In the genomic region with DNA sequence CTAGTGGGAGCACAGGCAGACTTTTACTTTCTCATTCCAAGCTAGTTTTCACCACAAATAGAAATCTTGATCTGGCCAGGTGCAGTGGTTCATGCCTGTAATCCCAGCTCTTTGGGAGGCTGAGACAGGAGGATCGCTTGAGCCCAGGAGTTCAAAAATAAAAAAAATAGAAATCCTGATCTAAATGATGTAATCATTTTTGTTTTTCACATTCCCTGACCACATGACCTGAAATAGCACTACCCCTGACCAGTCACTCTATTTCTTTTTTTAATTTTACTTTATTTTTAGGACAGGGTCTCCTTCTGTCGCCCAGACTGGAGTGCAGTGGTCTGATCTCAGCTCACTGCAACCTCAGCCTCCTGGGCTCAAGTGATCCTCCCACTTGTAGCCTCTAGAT, we compare ENCODE assay signal across 23 cellular contexts. TPM values are rescaled to one million over a fixed set of nuclear protein-coding genes. Genes with fewer than 3 reads are reported as not detected.
"Had no signal": no experiment of that assay in that cellular context is flagged by ENCODE, and none has a peak within 500 bp of the region (broad histone marks: within the 10 kb centered on the region; RNA-seq: fewer than 3 reads in every experiment).

No MANE protein-coding gene starts in this region.

- H3K27ac ChIP-seq: Peyer's patch, SJSA1 had no signal

- H3K4me2 ChIP-seq: SK-N-SH had no signal

- H3K27me3 ChIP-seq: adrenal gland, Peyer's patch, SJSA1 had no signal

- H3K36me3 ChIP-seq: adrenal gland, Peyer's patch, SJSA1 had no signal

- H3K4me3 ChIP-seq: Peyer's patch, SJSA1 had no signal

- DNase-seq: cerebellar nuclear complex; NCI-H1105; NCI-H1417 treated with DMSO at 0.1 percent for 48 hours; NCI-H187 treated with DMSO at 0.1 percent for 48 hours; NCI-H2081; NCI-H446 treated with DMSO at 0.1 percent for 48 hours; NK-92 treated with Interleukin-12 subunit alpha and Interleukin-12 subunit beta, amount 100 ng/mL, for 24 hours; PC-3; RPMI8226; SK-N-SH had no signal

- H3K9me3 ChIP-seq: adrenal gland, Peyer's patch, SJSA1, SK-N-SH had no signal

- H3K9ac ChIP-seq: SK-N-SH had no signal

- ATAC-seq: activated CD8-positive, alpha-beta T cell treated with anti-CD3 and anti-CD28 coated beads for 36 hours; activated T-helper 17 cell treated with anti-CD3 and anti-CD28 coated beads, Interleukin-2, amount 50 U/mL, for 72 hours; PC-3 had no signal

- FAIRE-seq: bronchial epithelial cell, TTC549 had no signal

RNA-seq across cellular contexts. Expression of gene GAL3ST1, which starts 30.3 kb away (rescaled TPM):
- total RNA-seq: activated CD4-positive, alpha-beta T cell treated with anti-CD3 and anti-CD28 coated beads, Interleukin-2, amount 10 ng/mL, durations not matched to agents 24 days and 14 days; activated CD8-positive, alpha-beta memory T cell treated with anti-CD3 and anti-CD28 coated beads for 36 hours; activated CD8-positive, alpha-beta T cell treated with anti-CD3 and anti-CD28 coated beads for 36 hours; M059J; PC-3; SJSA1 had no signal
- polyA plus RNA-seq: SK-N-SH had no signal

RNA-seq across cellular contexts. Expression of gene SEC14L6, which starts 58.2 kb away (rescaled TPM):
- total RNA-seq: activated CD4-positive, alpha-beta T cell treated with anti-CD3 and anti-CD28 coated beads, Interleukin-2, amount 10 ng/mL, durations not matched to agents 24 days and 14 days; activated CD8-positive, alpha-beta memory T cell treated with anti-CD3 and anti-CD28 coated beads for 36 hours; activated CD8-positive, alpha-beta T cell treated with anti-CD3 and anti-CD28 coated beads for 36 hours; activated naive CD4-positive, alpha-beta T cell treated with anti-CD3 and anti-CD28 coated beads for 36 hours; activated naive CD4-positive, alpha-beta T cell treated with anti-CD3 and anti-CD28 coated beads, Interleukin-2, amount 50 U/mL, for 72 hours; activated T-cell treated with anti-CD3 and anti-CD28 coated beads, Interleukin-2, amount 50 U/mL, for 72 hours; activated T-helper 17 cell treated with anti-CD3 and anti-CD28 coated beads, Interleukin-2, amount 50 U/mL, for 72 hours; bronchial epithelial cell; M059J; PC-3; SJSA1 had no signal
- polyA plus RNA-seq: SK-N-SH had no signal
